ENCODE assay signal across 1 cellular context in the genomic region with DNA sequence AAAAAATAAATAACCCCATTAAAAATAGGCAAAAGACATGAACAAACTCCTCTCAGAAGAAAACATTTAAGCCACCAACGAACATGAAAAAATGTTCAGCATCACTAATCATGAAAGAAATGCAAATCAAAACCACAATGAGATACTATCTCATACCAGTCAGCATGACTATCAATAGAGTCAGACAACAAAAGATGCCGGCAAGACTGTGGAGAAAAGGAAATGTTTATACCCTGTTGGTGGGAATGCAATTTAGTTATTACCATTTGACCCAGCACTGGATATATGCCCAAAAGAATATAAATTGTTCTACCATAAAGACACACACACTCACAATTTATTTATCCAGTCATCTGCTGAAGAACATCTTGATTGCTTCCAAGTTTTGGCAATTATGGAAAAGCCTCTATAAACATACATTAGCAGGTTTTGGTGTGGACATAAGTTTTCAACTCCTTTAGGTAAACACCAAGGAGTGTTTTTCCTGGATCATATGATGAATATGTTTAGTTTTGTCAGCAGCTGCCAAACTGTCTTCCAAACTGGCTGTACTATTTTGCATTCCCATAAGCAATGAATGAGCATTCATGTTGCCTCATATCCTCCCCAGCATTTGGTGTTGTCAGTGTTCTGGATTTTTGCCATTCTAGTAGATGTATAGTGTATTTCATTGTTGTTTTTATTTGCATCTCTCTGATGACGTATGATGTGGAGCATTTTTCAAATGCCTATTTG.
TF ChIP-seq lines count a peak whose summit lies in the region.

No MANE protein-coding gene starts in this region.

TF ChIP-seq in SK-N-SH treated with all-trans-retinoic acid at 6 μM for 48 hours, 23 proteins besides CTCF, POLR2A, EP300 and RAD21 (continued from another document):
- TF ChIP-seq, protein P1, sequence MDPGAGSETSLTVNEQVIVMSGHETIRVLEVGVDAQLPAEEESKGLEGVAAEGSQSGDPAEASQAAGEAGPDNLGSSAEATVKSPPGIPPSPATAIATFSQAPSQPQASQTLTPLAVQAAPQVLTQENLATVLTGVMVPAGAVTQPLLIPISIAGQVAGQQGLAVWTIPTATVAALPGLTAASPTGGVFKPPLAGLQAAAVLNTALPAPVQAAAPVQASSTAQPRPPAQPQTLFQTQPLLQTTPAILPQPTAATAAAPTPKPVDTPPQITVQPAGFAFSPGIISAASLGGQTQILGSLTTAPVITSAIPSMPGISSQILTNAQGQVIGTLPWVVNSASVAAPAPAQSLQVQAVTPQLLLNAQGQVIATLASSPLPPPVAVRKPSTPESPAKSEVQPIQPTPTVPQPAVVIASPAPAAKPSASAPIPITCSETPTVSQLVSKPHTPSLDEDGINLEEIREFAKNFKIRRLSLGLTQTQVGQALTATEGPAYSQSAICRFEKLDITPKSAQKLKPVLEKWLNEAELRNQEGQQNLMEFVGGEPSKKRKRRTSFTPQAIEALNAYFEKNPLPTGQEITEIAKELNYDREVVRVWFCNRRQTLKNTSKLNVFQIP (CRISPR knock-in tag; IDR thresholded peaks at IDR 0.05; ENCODE audit: borderline replicate concordance, low read depth), result no peak
- TF ChIP-seq TCF4 (CRISPR knock-in tag; IDR thresholded peaks at IDR 0.05; ENCODE audit: borderline replicate concordance) (no peak), CSDC2 (CRISPR knock-in tag; IDR thresholded peaks at IDR 0.05) (no peak), ARNTL (CRISPR knock-in tag; IDR thresholded peaks at IDR 0.05; ENCODE audit: borderline replicate concordance, low read depth) (no peak), ESRRG (CRISPR knock-in tag; IDR thresholded peaks at IDR 0.05) (no peak), ZNF565 (CRISPR knock-in tag; conservative IDR thresholded peaks at IDR 0.05; ENCODE audit: low read depth) (no peak), BACH2 (CRISPR knock-in tag; IDR thresholded peaks at IDR 0.05; ENCODE audit: borderline replicate concordance) (no peak), ZFP3 (CRISPR knock-in tag; IDR thresholded peaks at IDR 0.05) (no peak), ISL1 (CRISPR knock-in tag; IDR thresholded peaks at IDR 0.05) (no peak)
- TF ChIP-seq, protein P2, sequence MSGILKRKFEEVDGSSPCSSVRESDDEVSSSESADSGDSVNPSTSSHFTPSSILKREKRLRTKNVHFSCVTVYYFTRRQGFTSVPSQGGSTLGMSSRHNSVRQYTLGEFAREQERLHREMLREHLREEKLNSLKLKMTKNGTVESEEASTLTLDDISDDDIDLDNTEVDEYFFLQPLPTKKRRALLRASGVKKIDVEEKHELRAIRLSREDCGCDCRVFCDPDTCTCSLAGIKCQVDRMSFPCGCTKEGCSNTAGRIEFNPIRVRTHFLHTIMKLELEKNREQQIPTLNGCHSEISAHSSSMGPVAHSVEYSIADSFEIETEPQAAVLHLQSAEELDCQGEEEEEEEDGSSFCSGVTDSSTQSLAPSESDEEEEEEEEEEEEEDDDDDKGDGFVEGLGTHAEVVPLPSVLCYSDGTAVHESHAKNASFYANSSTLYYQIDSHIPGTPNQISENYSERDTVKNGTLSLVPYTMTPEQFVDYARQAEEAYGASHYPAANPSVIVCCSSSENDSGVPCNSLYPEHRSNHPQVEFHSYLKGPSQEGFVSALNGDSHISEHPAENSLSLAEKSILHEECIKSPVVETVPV (CRISPR knock-in tag; IDR thresholded peaks at IDR 0.05), result no peak
